21 cellular contexts compared by ENCODE assay signal in genomic region chr5:136075339-136075885, GRCh38. TPM values are rescaled to one million over a fixed set of nuclear protein-coding genes. Genes with fewer than 3 reads are reported as not detected.
DNase-seq lines count a peak whose midpoint lies in the region; FAIRE-seq and TF ChIP-seq lines count a peak whose summit lies in the region.
"Had no signal": no experiment of that assay in that cellular context is flagged by ENCODE, and none has a peak within 500 bp of the region (broad histone marks: within the 10 kb centered on the region; RNA-seq: fewer than 3 reads in every experiment).

No MANE protein-coding gene starts in this region.

- no peaks in the 10 kb centered on the region for H3K36me3 ChIP-seq in OCI-LY7 (ENCODE audit: insufficient read depth, low read length)
- no peaks in the 10 kb centered on the region for H3K36me3 ChIP-seq in H1 (ENCODE audit: control insufficient read depth in 2 of 4, insufficient read depth in 4 of 4, low read length in 3 of 4)
- no peaks in the 10 kb centered on the region for H3K36me3 ChIP-seq in ascending aorta
- H3K36me3 ChIP-seq: colonic mucosa had no signal

- no peaks in the 10 kb centered on the region for H3K9me2 ChIP-seq in OCI-LY7 (ENCODE audit: insufficient read depth, low read length)

- DNase-seq in GM04503 (ENCODE audit: low read depth), result peak; percentile 43
- DNase-seq in OCI-LY7 (ENCODE audit: low spot score), result peak; percentile 21
- peak in 1 of 2 experiments; percentile 45 for DNase-seq in H1 (ENCODE audit: low read depth in 1 of 2, low spot score in 2 of 2)
- no peak for DNase-seq in retinal pigment epithelial cell (ENCODE audit: low read depth)
- DNase-seq in ascending aorta (ENCODE audit: low spot score in 2 of 2), result no peak
- no peak for DNase-seq in RPMI8226
- DNase-seq in NCI-H226, result no peak
- DNase-seq: activated CD4-positive, alpha-beta memory T cell treated with anti-CD3 and anti-CD28 coated beads for 36 hours; activated CD4-positive, CD25-positive, alpha-beta regulatory T cell; activated effector memory CD4-positive, alpha-beta T cell treated with anti-CD3 and anti-CD28 coated beads, Interleukin-2, amount 50 U/mL, for 16 hours; activated naive CD8-positive, alpha-beta T cell treated with anti-CD3 and anti-CD28 coated beads, Interleukin-2, amount 50 U/mL, for 24 hours; CD4-positive, alpha-beta T cell; colonic mucosa; HCEC 1CT; kidney glomerular epithelial cell; NCI-H1048; NCI-H187 treated with DMSO at 0.1 percent for 48 hours; NCI-H526; posterior cingulate gyrus; stimulated activated CD4-positive, alpha-beta T cell treated with anti-CD3 and anti-CD28 coated beads, Interleukin-4, amount 100 ng/mL, for 4 hours; stimulated activated naive CD4-positive, alpha-beta T cell had no signal

- H3K4me2 ChIP-seq in OCI-LY7 (ENCODE audit: low read length), result no peak overlapping the region
- H3K4me2 ChIP-seq in H1 (ENCODE audit: insufficient read depth in 1 of 2, low read depth in 2 of 2, low read length in 2 of 2), result no peak overlapping the region

- H2BK5ac ChIP-seq in H1 (ENCODE audit: low read depth, low read length), result no peak overlapping the region

- POLR2A ChIA-PET in OCI-LY7 (lab: Charles Lee) (interaction anchor here (1.2 kb wide), 1 partner anchor 12 kb away, joined by 4 read pairs; no protein-coding TSS in a partner anchor), H1 (lab: Charles Lee; ENCODE audit: partially characterized antibody) (no interaction called here)

- no peak overlapping the region for H3K56ac ChIP-seq in H1 (replicated peaks; ENCODE audit: insufficient read length, low read depth, low read length)

- H4K8ac ChIP-seq in H1 (ENCODE audit: extremely low read depth, insufficient read depth, low read length), result no peak overlapping the region

- H3K9me3 ChIP-seq in OCI-LY7 (ENCODE audit: low read length) (no peaks in the 10 kb centered on the region), H1 (ENCODE audit: insufficient read depth in 2 of 2, low read depth in 1 of 2, low read length in 1 of 2) (no peaks in the 10 kb centered on the region; a peak in 1 of 4 replicates), ascending aorta (no peaks in the 10 kb centered on the region)
- H3K9me3 ChIP-seq: colonic mucosa had no signal

- H3K4ac ChIP-seq in H1 (replicated peaks; ENCODE audit: insufficient read length, low read depth, low read length), result no peak overlapping the region

- no peak overlapping the region for H3K9ac ChIP-seq in H1 (replicated peaks in 1 of 4; ENCODE audit: extremely low read depth in 1 of 4, low read depth in 3 of 4, low read length in 3 of 4)

- no peak overlapping the region for H3K14ac ChIP-seq in H1 (ENCODE audit: insufficient read length)

- no peak for FAIRE-seq in H1 (lab: Jason Lieb, UNC)

- no peak overlapping the region for H2AK5ac ChIP-seq in H1 (ENCODE audit: low read depth, low read length)

- no peaks in the 10 kb centered on the region; a peak in 1 of 7 replicates for H3K27me3 ChIP-seq in H1 (replicated peaks in 1 of 4; ENCODE audit: control insufficient read depth in 3 of 4, extremely low read depth in 1 of 4, insufficient read depth in 3 of 4, low read length in 3 of 4)
- H3K27me3 ChIP-seq in ascending aorta, result no peaks in the 10 kb centered on the region
- H3K27me3 ChIP-seq: colonic mucosa had no signal

- H3K23ac ChIP-seq in H1 (ENCODE audit: insufficient read length), result no peak overlapping the region

- no peak overlapping the region for H2BK20ac ChIP-seq in H1 (ENCODE audit: low read length)

- no peak overlapping the region for H4K5ac ChIP-seq in H1 (ENCODE audit: insufficient read length, low read depth, low read length)

- H4K20me1 ChIP-seq in OCI-LY7 (ENCODE audit: insufficient read depth, low read length) (no peaks in the 10 kb centered on the region), H1 (replicated peaks in 1 of 2; ENCODE audit: control insufficient read depth in 1 of 2, insufficient read depth in 2 of 2, low read length in 2 of 2) (no peaks in the 10 kb centered on the region)

- no TSS peak for BruUV-seq in OCI-LY7 (replicated peaks; lab: Mats Ljungman, UMichigan)

- H2BK15ac ChIP-seq in H1 (ENCODE audit: low read length), result no peak overlapping the region

- no peak for TF ChIP-seq POLR2A in H1 (IDR thresholded peaks at IDR 0.05; ENCODE audit: control extremely low read depth in 1 of 2, low read depth in 2 of 2, low read length in 2 of 2)

- peaks cover 2% of the 10 kb centered on the region; the same call in 1 of the 2 replicates for H3K23me2 ChIP-seq in H1 (ENCODE audit: low read depth, low read length)

- peaks cover 30% of the 10 kb centered on the region for H3K4me1 ChIP-seq in OCI-LY7 (ENCODE audit: insufficient read depth, low read length, poor library complexity, severe bottlenecking)
- no peaks in the 10 kb centered on the region for H3K4me1 ChIP-seq in H1 (replicated peaks in 1 of 4; ENCODE audit: control insufficient read depth in 3 of 4, insufficient read depth in 4 of 4, low read length in 3 of 4)
- H3K4me1 ChIP-seq in ascending aorta, result no peaks in the 10 kb centered on the region
- H3K4me1 ChIP-seq: colonic mucosa had no signal

- H3K79me2 ChIP-seq in OCI-LY7 (ENCODE audit: insufficient read depth, low read depth, low read length), result no peaks in the 10 kb centered on the region
- H3K79me2 ChIP-seq in H1 (ENCODE audit: control insufficient read depth in 1 of 2, insufficient read depth in 2 of 2, low read length in 2 of 2), result no peaks in the 10 kb centered on the region

- no peak overlapping the region for H2AFZ ChIP-seq in OCI-LY7 (ENCODE audit: low read length)
- no peak overlapping the region for H2AFZ ChIP-seq in H1 (ENCODE audit: low read length)

- no peak overlapping the region for H2BK12ac ChIP-seq in H1 (ENCODE audit: low read depth, low read length)

- H2BK120ac ChIP-seq in H1 (replicated peaks; ENCODE audit: low read depth, low read length), result no peak overlapping the region

- H3K79me1 ChIP-seq in H1 (ENCODE audit: low read depth, low read length), result no peaks in the 10 kb centered on the region

- intact Hi-C loops in OCI-LY7 (cut with micrococcal nuclease; ENCODE audit: unreplicated experiment) (no loop called here), ascending aorta (cut with DNase I) (no loop called here)

- TF ChIP-seq EP300 in H1 (IDR thresholded peaks at IDR 0.05; ENCODE audit: borderline replicate concordance in 1 of 2, low read depth in 2 of 2, low read length in 2 of 2), result no peak

- 67% methylated on average over 1 of the region's 1 CpG; no CpG with 5 or more reads in 1 of the 2 experiments for WGBS in H1 (ENCODE audit: extremely low coverage in 1 of 2, insufficient coverage in 1 of 2, insufficient read length in 1 of 2, insufficient replicate concordance in 2 of 2, low coverage in 1 of 2, low lambda C conversion rate in 2 of 2, missing lambda C conversion rate in 1 of 2), 2 experiments

- CTCF ChIA-PET in OCI-LY7 (lab: Charles Lee; ENCODE audit: unreplicated experiment), result no interaction called here
- CTCF ChIA-PET in H1 (lab: Charles Lee; ENCODE audit: partially characterized antibody), result interaction anchor here (0.8 to 10.3 kb wide), 10 partner anchors 9 to 186 kb away, joined by 3 to 98 read pairs (median 4); partner anchors contain the start of gene TGFBI

- H3K4me3 ChIP-seq in OCI-LY7 (ENCODE audit: low read depth, low read length, poor library complexity, severe bottlenecking), result no peak overlapping the region
- H3K4me3 ChIP-seq in H1 (ENCODE audit: extremely low read depth in 1 of 4, insufficient read depth in 2 of 4, low read depth in 3 of 4, low read length in 4 of 4), result no peak overlapping the region
- H3K4me3 ChIP-seq in retinal pigment epithelial cell (ENCODE audit: low read length), result no peak overlapping the region
- H3K4me3 ChIP-seq in ascending aorta, result no peak overlapping the region
- H3K4me3 ChIP-seq: colonic mucosa had no signal

- TF ChIP-seq CTCF in OCI-LY7 (conservative IDR thresholded peaks at IDR 0.05; ENCODE audit: low read length) (peak; percentile 46), H1 (IDR thresholded peaks at IDR 0.05; ENCODE audit: control extremely low read depth in 1 of 3, insufficient read depth in 1 of 3, low read depth in 1 of 3, low read length in 3 of 3) (peak in 1 of 3 experiments; percentile 13; a peak in 1 of 4 replicates), retinal pigment epithelial cell (conservative IDR thresholded peaks at IDR 0.05; ENCODE audit: low read depth, low read length) (peak; percentile 3), ascending aorta (IDR thresholded peaks at IDR 0.05) (no peak)

- no peak overlapping the region for H4K91ac ChIP-seq in H1 (replicated peaks; ENCODE audit: insufficient read length, low read length)

- no peak overlapping the region for H3K18ac ChIP-seq in H1 (ENCODE audit: extremely low read depth, low read length)

- TF ChIP-seq RAD21 in H1 (IDR thresholded peaks at IDR 0.05 in 1 of 2, conservative IDR thresholded peaks at IDR 0.05 in 1 of 2; ENCODE audit: low read depth in 2 of 2, low read length in 2 of 2), result no peak

- H3K27ac ChIP-seq in OCI-LY7 (ENCODE audit: low read depth, low read length, poor library complexity, severe bottlenecking) (no peak overlapping the region), H1 (ENCODE audit: low read depth, low read length) (no peak overlapping the region), ascending aorta (no peak overlapping the region)
- H3K27ac ChIP-seq: colonic mucosa had no signal

RNA-seq across cellular contexts. Expression of gene TGFBI, which starts 46.6 kb away (rescaled TPM):
- not detected in 2 replicates for total RNA-seq in OCI-LY7 (2014; rRNA removed; shearing (Covaris generic))
- total RNA-seq in OCI-LY7 (2022), result not detected in 2 replicates
- total RNA-seq in H1 (2021; fragmentation: NEBNext Ultra II Directional; extraction: Animal tissue kit (Norgen Biotek cat#: 25700)), result 5.9 and 8.5 TPM in 2 replicates
- polyA plus RNA-seq in H1 (2011; rRNA removed), result 6.0 and 6.2 TPM in 2 replicates
- 5.7 TPM for polyA plus RNA-seq in H1 (2011; cell fraction: cytosol; rRNA removed)
- 9.4 TPM for polyA plus RNA-seq in H1 (2011; cell fraction: nucleus; rRNA removed)
- 9.3 to 11.8 TPM (median 10.1 TPM) in 4 replicates for polyA plus RNA-seq in H1 (2012, experiment 1 of 2)
- polyA plus RNA-seq in H1 (2012, experiment 2 of 2), result 9.0 TPM
- polyA plus RNA-seq in H1 (2013, experiment 1 of 2), result 11.9 TPM
- 12.4 TPM for polyA plus RNA-seq in H1 (2013, experiment 2 of 2)
- 6.9 and 7.5 TPM in 2 replicates for polyA minus RNA-seq in H1 (2011; rRNA and poly(A)+ RNA removed)
- polyA minus RNA-seq in H1 (2011; cell fraction: cytosol; rRNA and poly(A)+ RNA removed), result 4.8 TPM
- 7.5 TPM for polyA minus RNA-seq in H1 (2011; cell fraction: nucleus; rRNA and poly(A)+ RNA removed)
- total RNA-seq in ascending aorta, result 174 TPM

RNA-seq across cellular contexts. Expression of gene SMAD5, which starts 57.2 kb away (rescaled TPM):
- total RNA-seq in OCI-LY7 (2014; rRNA removed; shearing (Covaris generic)), result 32.9 and 62.0 TPM in 2 replicates
- total RNA-seq in OCI-LY7 (2022), result 90.6 and 94.5 TPM in 2 replicates
- 60.5 and 62.9 TPM in 2 replicates for total RNA-seq in H1 (2021; fragmentation: NEBNext Ultra II Directional; extraction: Animal tissue kit (Norgen Biotek cat#: 25700))
- 22.5 and 30.2 TPM in 2 replicates for polyA plus RNA-seq in H1 (2011; rRNA removed)
- 29.6 TPM for polyA plus RNA-seq in H1 (2011; cell fraction: cytosol; rRNA removed)
- 13.5 TPM for polyA plus RNA-seq in H1 (2011; cell fraction: nucleus; rRNA removed)
- 21.3 to 39.0 TPM (median 29.5 TPM) in 4 replicates for polyA plus RNA-seq in H1 (2012, experiment 1 of 2)
- 1.7 TPM for polyA plus RNA-seq in H1 (2012, experiment 2 of 2)
- polyA plus RNA-seq in H1 (2013, experiment 1 of 2), result 21.4 TPM
- polyA plus RNA-seq in H1 (2013, experiment 2 of 2), result 20.4 TPM
- 116 and 150 TPM in 2 replicates for polyA minus RNA-seq in H1 (2011; rRNA and poly(A)+ RNA removed)
- polyA minus RNA-seq in H1 (2011; cell fraction: cytosol; rRNA and poly(A)+ RNA removed), result 59.1 TPM
- polyA minus RNA-seq in H1 (2011; cell fraction: nucleus; rRNA and poly(A)+ RNA removed), result 67.5 TPM
- total RNA-seq in ascending aorta, result 23.8 TPM

Comparison
In these comparisons a context has a peak if more than half of its experiments do, and no peak if none do; other contexts are left out.
1. DNase-seq: peak in GM04503 (single experiment) and OCI-LY7 (single experiment); none in retinal pigment epithelial cell (single experiment), ascending aorta (0 of 2), RPMI8226 (single experiment) and NCI-H226 (single experiment).
2. CTCF ChIP-seq: peak in OCI-LY7 (single experiment) and retinal pigment epithelial cell (single experiment); none in ascending aorta (0 of 3).
3. RNA of gene TGFBI, which starts 46.6 kb away (total RNA-seq): 174 TPM in ascending aorta (single experiment); 5.9 to 8.5 TPM in H1 and not detected in OCI-LY7; every median in the first group is over 10 times any median in the second.